In the genomic region with DNA sequence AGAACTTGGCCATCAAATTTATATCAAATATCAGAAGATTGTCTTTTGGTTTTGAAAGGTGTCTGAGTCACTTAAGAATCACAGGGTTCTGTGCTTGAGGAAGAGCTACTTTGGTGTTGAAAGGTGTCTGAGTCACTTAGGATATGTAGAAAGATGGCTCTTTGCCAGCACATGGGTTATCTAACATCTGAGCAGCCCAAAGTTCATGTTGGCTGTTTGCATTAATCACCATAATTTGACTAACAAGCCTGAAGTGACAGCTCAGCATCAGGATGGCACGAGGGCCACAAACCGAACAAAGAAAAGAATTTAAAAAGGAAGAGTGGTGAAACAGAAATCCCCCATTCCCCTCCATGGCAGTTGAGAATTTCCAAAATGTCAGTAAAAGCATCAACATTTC, we compare ENCODE assay signal across 11 cellular contexts.
DNase-seq lines count a peak whose midpoint lies in the region; ATAC-seq, FAIRE-seq and TF ChIP-seq lines count a peak whose summit lies in the region.
"Had no signal": no experiment of that assay in that cellular context is flagged by ENCODE, and none has a peak within 500 bp of the region (broad histone marks: within the 10 kb centered on the region; RNA-seq: fewer than 3 reads in every experiment).

No MANE protein-coding gene starts in this region.

- no peaks in the 10 kb centered on the region for H3K4me1 ChIP-seq in vagina

- no peak for FAIRE-seq in GM12891 (lab: Jason Lieb, UNC)

- H3K27me3 ChIP-seq in brain microvascular endothelial cell (replicated peaks) (no peaks in the 10 kb centered on the region), vagina (no peaks in the 10 kb centered on the region)

- no peak overlapping the region for H3K4me3 ChIP-seq in brain microvascular endothelial cell (ENCODE audit: low read depth, low read length)
- no peak overlapping the region for H3K4me3 ChIP-seq in vagina

- peak; percentile 89 to 91 for ATAC-seq in activated CD4-positive, CD25-positive, alpha-beta regulatory T cell treated with anti-CD3 and anti-CD28 coated beads, Interleukin-2, amount 50 U/mL, for 24 hours
- no peak for ATAC-seq in HG03139 (IDR thresholded peaks at IDR 0.05; ENCODE audit: unreplicated experiment)

- TF ChIP-seq POLR2A in vagina (IDR thresholded peaks at IDR 0.05) (no peak), GM12891 (IDR thresholded peaks at IDR 0.05; ENCODE audit: low read depth, low read length) (no peak)

- H3K9me3 ChIP-seq in vagina = no peaks in the 10 kb centered on the region

- intact Hi-C loops in vagina (cut with DNase I) = no loop called here

- H3K27ac ChIP-seq in brain microvascular endothelial cell = no peak overlapping the region
- H3K27ac ChIP-seq in vagina = no peak overlapping the region

- no peaks in the 10 kb centered on the region for H3K36me3 ChIP-seq in brain microvascular endothelial cell (replicated peaks)
- no peaks in the 10 kb centered on the region for H3K36me3 ChIP-seq in vagina

- DNase-seq in activated CD4-positive, CD25-positive, alpha-beta regulatory T cell treated with anti-CD3 and anti-CD28 coated beads, Interleukin-2, amount 50 U/mL, for 72 hours = no peak
- DNase-seq in NOMO-1 treated with dmso at 0.1 percent for 144 hours (lab: John Stamatoyannopoulos, UW; ENCODE audit: unreplicated experiment) = peak; percentile 74
- peak; percentile 12 for DNase-seq in brain microvascular endothelial cell
- DNase-seq in stimulated activated CD4-positive, alpha-beta T cell treated with anti-CD3 and anti-CD28 coated beads, Interleukin-4, amount 100 ng/mL, for 24 hours = peak; percentile 59
- no peak for DNase-seq in vagina (ENCODE audit: extremely low spot score in 2 of 2)
- no peak for DNase-seq in GM12891 (ENCODE audit: insufficient read length, low spot score)
- DNase-seq: amniotic stem cell, C1 segment of cervical spinal cord, NCI-H1930 had no signal

- in situ Hi-C loops in brain microvascular endothelial cell (cut with HindIII; ENCODE audit: low pct_ligation_motif_present, low sequenced_read_pairs) = no loop called here

- TF ChIP-seq CTCF in brain microvascular endothelial cell (IDR thresholded peaks at IDR 0.05; ENCODE audit: low read depth, low read length, missing control alignments) (no peak), vagina (IDR thresholded peaks at IDR 0.05) (no peak)

TF ChIP-seq in GM12891, 5 proteins besides CTCF, POLR2A, EP300 and RAD21:
- TF ChIP-seq POU2F2 (IDR thresholded peaks at IDR 0.05; ENCODE audit: low read depth, low read length) = no peak
- TF ChIP-seq POLR2AphosphoS5 (IDR thresholded peaks at IDR 0.05; ENCODE audit: low read depth, low read length) = no peak
- TF ChIP-seq TAF1 (IDR thresholded peaks at IDR 0.05; ENCODE audit: low read depth, low read length) = no peak
- TF ChIP-seq SPI1 (IDR thresholded peaks at IDR 0.05; ENCODE audit: low read depth, low read length) = no peak
- no peak for TF ChIP-seq PAX5 (IDR thresholded peaks at IDR 0.05; ENCODE audit: insufficient read depth, low read length, severe bottlenecking)

Comparison
In these comparisons a context has a peak if more than half of its experiments do, and no peak if none do; other contexts are left out.
1. DNase-seq: peak in NOMO-1 treated with dmso at 0.1 percent for 144 hours (single experiment), brain microvascular endothelial cell (single experiment) and stimulated activated CD4-positive, alpha-beta T cell treated with anti-CD3 and anti-CD28 coated beads, Interleukin-4, amount 100 ng/mL, for 24 hours (single experiment); none in activated CD4-positive, CD25-positive, alpha-beta regulatory T cell treated with anti-CD3 and anti-CD28 coated beads, Interleukin-2, amount 50 U/mL, for 72 hours (single experiment), vagina (0 of 2) and GM12891 (single experiment).